ENCODE assay signal across 1 cellular context in the genomic region with DNA sequence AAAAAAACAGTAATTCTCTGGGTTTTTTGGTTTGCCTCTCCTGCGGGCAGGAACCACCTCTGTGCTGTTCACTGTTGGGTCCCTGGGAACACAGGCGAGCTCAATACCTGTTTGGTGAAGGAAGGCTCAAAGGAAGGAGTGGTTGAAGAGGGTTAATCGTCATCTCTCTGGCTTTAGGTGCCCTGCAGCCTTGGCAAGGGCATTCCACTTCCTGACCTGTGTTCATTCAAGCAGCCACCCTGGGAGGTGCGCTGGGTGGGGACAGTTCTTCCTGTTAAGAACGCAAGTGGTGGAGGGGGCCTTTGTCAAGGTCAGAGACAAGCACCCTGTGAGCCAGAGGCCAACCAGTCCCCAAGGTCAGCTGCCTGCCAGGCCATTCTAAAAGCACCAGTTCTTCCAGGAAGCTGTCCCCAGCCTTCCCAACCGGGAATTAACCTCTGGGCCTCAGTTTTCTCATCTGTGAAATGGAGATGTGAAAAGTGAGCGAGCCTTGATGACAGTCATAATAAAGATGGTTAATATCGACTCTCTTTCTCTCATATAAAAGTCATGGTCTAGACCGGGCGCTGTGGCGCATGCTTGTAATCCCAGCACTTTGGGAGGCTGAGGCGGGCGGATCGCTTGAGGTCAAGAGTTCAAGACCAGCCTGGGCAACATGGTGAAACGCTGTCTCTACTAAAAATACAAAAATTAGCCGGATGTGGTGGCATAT.
TF ChIP-seq lines count a peak whose summit lies in the region.

No MANE protein-coding gene starts in this region.

TF ChIP-seq in HCT116, 20 proteins besides CTCF, POLR2A, EP300 and RAD21 (continued from another document):
- no peak for TF ChIP-seq REST (IDR thresholded peaks at IDR 0.05; ENCODE audit: low read depth)
